8 cellular contexts compared by ENCODE assay signal in the genomic region with DNA sequence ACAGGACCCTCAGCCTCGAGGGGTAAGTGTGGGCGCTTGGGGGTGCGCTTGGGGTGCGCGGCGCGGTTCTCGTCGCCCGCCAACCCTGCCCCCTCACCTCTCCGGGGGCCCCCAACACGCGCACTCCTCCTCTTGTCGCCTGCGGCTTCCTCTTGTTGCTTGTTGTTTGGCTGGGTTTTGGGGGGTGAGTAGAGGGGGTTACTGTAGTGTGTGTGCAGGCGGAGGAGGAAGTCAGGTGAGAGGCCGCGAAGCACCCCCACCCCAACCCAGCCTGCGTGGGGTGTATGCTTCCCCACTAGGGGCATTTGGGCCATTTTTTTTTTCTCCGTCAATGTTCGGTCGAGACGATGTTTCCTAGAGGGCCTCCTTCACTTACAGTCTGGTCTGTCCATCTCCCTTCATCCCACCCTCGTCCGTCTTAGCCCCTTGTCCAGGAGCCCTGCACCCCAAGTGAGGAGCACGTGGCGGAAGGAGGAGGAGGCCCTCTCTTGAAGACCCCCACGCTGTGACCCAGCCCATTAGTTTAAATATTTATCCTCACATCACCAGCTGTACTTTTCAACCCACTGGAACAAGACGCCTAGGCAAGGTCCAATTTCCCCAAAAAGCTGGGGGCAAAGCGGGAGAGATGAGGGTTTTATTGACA.
DNase-seq lines count a peak whose midpoint lies in the region; ATAC-seq and TF ChIP-seq lines count a peak whose summit lies in the region.

No MANE protein-coding gene starts in this region.

- peak; percentile 21 for ATAC-seq in GM18868 (IDR thresholded peaks at IDR 0.05; ENCODE audit: unreplicated experiment)
- peak; percentile 13 for ATAC-seq in HG03103 (IDR thresholded peaks at IDR 0.05; ENCODE audit: low read depth, unreplicated experiment)
- no peak for ATAC-seq in HG02970 (IDR thresholded peaks at IDR 0.05; ENCODE audit: low FRiP score, unreplicated experiment)

- peak overlapping the region; percentile 30 to 36 for H3K4me3 ChIP-seq in cardiac fibroblast (replicated peaks in 1 of 2; ENCODE audit: low read depth in 2 of 2, low read length in 2 of 2)

- peak overlapping the region; percentile 68 for H3K27ac ChIP-seq in VCaP

- DNase-seq in cardiac fibroblast (ENCODE audit: low read depth in 2 of 2) (no peak), midbrain (lab: John Stamatoyannopoulos, UW) (peak; percentile 6), NCI-H510A (lab: John Stamatoyannopoulos, UW) (no peak)
- DNase-seq in stimulated activated CD8-positive, alpha-beta memory T cell treated with anti-CD3 and anti-CD28 coated beads, Interleukin-4, amount 100 ng/mL, for 48 hours, result peak; percentile 82

- TF ChIP-seq CTCF in VCaP (conservative IDR thresholded peaks at IDR 0.05), result peak; percentile 51
- TF ChIP-seq CTCF in cardiac fibroblast (IDR thresholded peaks at IDR 0.05; ENCODE audit: low read depth, low read length), result no peak

Comparison
In these comparisons a context has a peak if more than half of its experiments do, and no peak if none do; other contexts are left out.
1. DNase-seq: peak in midbrain (single experiment) and stimulated activated CD8-positive, alpha-beta memory T cell treated with anti-CD3 and anti-CD28 coated beads, Interleukin-4, amount 100 ng/mL, for 48 hours (single experiment); none in cardiac fibroblast (0 of 2) and NCI-H510A (single experiment).